ENCODE assay signal across 8 cellular contexts in the genomic region with DNA sequence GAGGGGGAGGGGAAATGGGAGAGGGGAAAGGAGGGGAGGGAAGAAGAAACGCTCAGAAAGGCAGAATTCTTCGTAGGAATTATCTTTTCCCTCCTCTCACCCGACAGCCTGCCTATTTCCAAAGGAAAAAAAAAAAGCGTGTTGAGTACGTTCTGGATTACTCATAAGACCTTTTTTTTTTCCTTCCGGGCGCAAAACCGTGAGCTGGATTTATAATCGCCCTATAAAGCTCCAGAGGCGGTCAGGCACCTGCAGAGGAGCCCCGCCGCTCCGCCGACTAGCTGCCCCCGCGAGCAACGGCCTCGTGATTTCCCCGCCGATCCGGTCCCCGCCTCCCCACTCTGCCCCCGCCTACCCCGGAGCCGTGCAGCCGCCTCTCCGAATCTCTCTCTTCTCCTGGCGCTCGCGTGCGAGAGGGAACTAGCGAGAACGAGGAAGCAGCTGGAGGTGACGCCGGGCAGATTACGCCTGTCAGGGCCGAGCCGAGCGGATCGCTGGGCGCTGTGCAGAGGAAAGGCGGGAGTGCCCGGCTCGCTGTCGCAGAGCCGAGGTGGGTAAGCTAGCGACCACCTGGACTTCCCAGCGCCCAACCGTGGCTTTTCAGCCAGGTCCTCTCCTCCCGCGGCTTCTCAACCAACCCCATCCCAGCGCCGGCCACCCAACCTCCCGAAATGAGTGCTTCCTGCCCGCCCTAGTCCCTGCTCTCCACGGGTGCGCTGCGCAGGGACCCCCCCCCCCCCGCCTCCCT. TPM values are rescaled to one million over a fixed set of nuclear protein-coding genes. Genes with fewer than 3 reads are reported as not detected.
DNase-seq lines count a peak whose midpoint lies in the region; ATAC-seq and TF ChIP-seq lines count a peak whose summit lies in the region.

A gene (plus strand): TSS at position 389 of the 748 bp plus-strand sequence. CDS start 1,705 bp downstream, outside the sequence.

- in situ Hi-C loops in brain microvascular endothelial cell (cut with HindIII; ENCODE audit: low pct_ligation_motif_present, low sequenced_read_pairs) = loop anchor here (25.0 kb wide), 1 partner anchor 404 kb away; no protein-coding TSS in a partner anchor

- peak in 4 of 7 experiments; percentile 34 to 60 (median 46) for DNase-seq in CD8-positive, alpha-beta T cell
- DNase-seq in H4 (ENCODE audit: low spot score) = peak; percentile 80
- DNase-seq in NCI-H1694 (lab: John Stamatoyannopoulos, UW) = peak; percentile 59
- DNase-seq in T-cell = peak in 13 of 34 experiments; percentile 22 to 51 (median 32)
- DNase-seq in brain microvascular endothelial cell = peak; percentile 56
- no peak for DNase-seq in immature natural killer cell
- DNase-seq in smooth muscle cell (lab: John Stamatoyannopoulos, UW; ENCODE audit: unreplicated experiment) = no peak

- H3K4me1 Mint-ChIP-seq in CD8-positive, alpha-beta T cell (ENCODE audit: low read depth) = peaks cover 56% of the 10 kb centered on the region
- H3K4me1 Mint-ChIP-seq in T-cell = peaks cover 66 to 76% (median 70%) of the 10 kb centered on the region in 3 donors
- peaks cover 51 to 60% of the 10 kb centered on the region in 2 donors for H3K4me1 Mint-ChIP-seq in immature natural killer cell

- POLR2A ChIA-PET in CD8-positive, alpha-beta T cell (lab: Charles Lee) = interaction anchor here (0.6 kb wide), 3 partner anchors 15 to 412 kb away, joined by 3 to 4 read pairs (median 4); no protein-coding TSS in a partner anchor
- POLR2A ChIA-PET in T-cell (lab: Charles Lee) = interaction anchor here (0.6 to 0.7 kb wide), 3 partner anchors 35 to 344 kb away, joined by 3 to 6 read pairs (median 5); no protein-coding TSS in a partner anchor

- no peaks in the 10 kb centered on the region for H3K79me2 ChIP-seq in smooth muscle cell (ENCODE audit: low read depth)

- CTCF ChIA-PET in CD8-positive, alpha-beta T cell (lab: Charles Lee) = interaction anchor here (0.7 to 7.7 kb wide), 20 partner anchors 8 to 618 kb away, joined by 3 to 149 read pairs (median 4); no protein-coding TSS in a partner anchor
- CTCF ChIA-PET in T-cell (lab: Charles Lee) = interaction anchor here (0.6 to 2.5 kb wide), 18 partner anchors 8 to 1288 kb away, joined by 3 to 7 read pairs (median 4); no protein-coding TSS in a partner anchor

- H3K36me3 Mint-ChIP-seq in CD8-positive, alpha-beta T cell = no peaks in the 10 kb centered on the region
- H3K36me3 Mint-ChIP-seq in T-cell = no peaks in the 10 kb centered on the region
- no peaks in the 10 kb centered on the region for H3K36me3 Mint-ChIP-seq in immature natural killer cell

- ATAC-seq in CD8-positive, alpha-beta T cell = peak; percentile 50
- ATAC-seq in T-cell (replicated peaks in 1 of 4) = peak; percentile 32 to 49 (median 45)
- ATAC-seq in HG02884 (IDR thresholded peaks at IDR 0.05; ENCODE audit: unreplicated experiment) = no peak

- no peak within 1 kb of the TSS for H3K27ac ChIP-seq in CD8-positive, alpha-beta T cell (ENCODE audit: low read depth, low read length)
- H3K27ac ChIP-seq in brain microvascular endothelial cell (no peak within 1 kb of the TSS), smooth muscle cell (ENCODE audit: low read depth) (no peak within 1 kb of the TSS)

- no peaks in the 10 kb centered on the region for H4K20me1 ChIP-seq in smooth muscle cell (ENCODE audit: low read depth)

- no peak within 1 kb of the TSS for H3K27ac Mint-ChIP-seq in CD8-positive, alpha-beta T cell
- H3K27ac Mint-ChIP-seq in T-cell (peak within 1 kb of the TSS in 1 of 2 donors; percentile 63), immature natural killer cell (peak within 1 kb of the TSS in 1 of 6 donors; percentile 52)

- H3K4me1 ChIP-seq in CD8-positive, alpha-beta T cell (ENCODE audit: insufficient read depth, low read length) = peaks cover 64% of the 10 kb centered on the region
- peaks cover 53% of the 10 kb centered on the region for H3K4me1 ChIP-seq in smooth muscle cell (ENCODE audit: low read depth)

- H3K9ac ChIP-seq in smooth muscle cell (ENCODE audit: low read depth) = no peak within 1 kb of the TSS

- 2% methylated on average over 46 of the region's 59 CpGs for WGBS in smooth muscle cell (ENCODE audit: low lambda C conversion rate)

- peak within 1 kb of the TSS; percentile 56 for H3K4me3 ChIP-seq in CD8-positive, alpha-beta T cell (ENCODE audit: low read depth, low read length)
- H3K4me3 ChIP-seq in brain microvascular endothelial cell (ENCODE audit: low read depth, low read length) (peak within 1 kb of the TSS; percentile 41), smooth muscle cell (peak within 1 kb of the TSS; percentile 43)

- peaks cover 75% of the 10 kb centered on the region for H3K27me3 Mint-ChIP-seq in CD8-positive, alpha-beta T cell (ENCODE audit: low read depth)
- H3K27me3 Mint-ChIP-seq in T-cell (peaks cover 69 to 89% of the 10 kb centered on the region in 2 donors), immature natural killer cell (ENCODE audit: low read depth in 3 of 3) (peaks cover 47 to 59% (median 55%) of the 10 kb centered on the region in 3 donors)

- H3F3A ChIP-seq in smooth muscle cell (ENCODE audit: low read depth) = no peaks in the 10 kb centered on the region

- peak within 1 kb of the TSS; percentile 59 for H3K4me3 Mint-ChIP-seq in CD8-positive, alpha-beta T cell
- H3K4me3 Mint-ChIP-seq in T-cell (peak within 1 kb of the TSS; percentile 66 to 87 (median 66)), immature natural killer cell (peak within 1 kb of the TSS; percentile 51 to 69 (median 60))

- no peaks in the 10 kb centered on the region for H3K9me3 Mint-ChIP-seq in CD8-positive, alpha-beta T cell
- H3K9me3 Mint-ChIP-seq in T-cell (no peaks in the 10 kb centered on the region), immature natural killer cell (no peaks in the 10 kb centered on the region)

- no peaks in the 10 kb centered on the region for H3K36me3 ChIP-seq in CD8-positive, alpha-beta T cell (ENCODE audit: insufficient read depth, low read length)
- H3K36me3 ChIP-seq in brain microvascular endothelial cell (replicated peaks) (no peaks in the 10 kb centered on the region), smooth muscle cell (ENCODE audit: low read depth) (no peaks in the 10 kb centered on the region)

- peaks cover 59% of the 10 kb centered on the region for H3K27me3 ChIP-seq in CD8-positive, alpha-beta T cell (ENCODE audit: insufficient read depth, low read length)
- H3K27me3 ChIP-seq in brain microvascular endothelial cell (replicated peaks) = peaks cover 78% of the 10 kb centered on the region
- H3K27me3 ChIP-seq in smooth muscle cell (ENCODE audit: low read depth) = peaks cover 89% of the 10 kb centered on the region

- TF ChIP-seq CTCF in CD8-positive, alpha-beta T cell (IDR thresholded peaks at IDR 0.05) = no peak
- TF ChIP-seq CTCF in brain microvascular endothelial cell (IDR thresholded peaks at IDR 0.05; ENCODE audit: low read depth, low read length, missing control alignments) (no peak), smooth muscle cell (IDR thresholded peaks at IDR 0.05; ENCODE audit: borderline replicate concordance, insufficient read depth, poor library complexity, severe bottlenecking) (no peak)

- no peaks in the 10 kb centered on the region for H3K9me3 ChIP-seq in CD8-positive, alpha-beta T cell (ENCODE audit: low read length)
- no peaks in the 10 kb centered on the region for H3K9me3 ChIP-seq in smooth muscle cell (replicated peaks; ENCODE audit: low read depth)

- no peak within 1 kb of the TSS for H2AFZ ChIP-seq in smooth muscle cell (ENCODE audit: low read depth)

- intact Hi-C loops in CD8-positive, alpha-beta T cell (cut with DNase I, micrococcal nuclease) = loop anchor here (1.0 to 10.0 kb wide), 6 partner anchors 45 to 1266 kb away; a partner anchor contains a TSS

- peak within 1 kb of the TSS; percentile 95 for H3K4me2 ChIP-seq in smooth muscle cell

RNA-seq across cellular contexts. Expression of the gene that starts here (rescaled TPM):
- not detected for total RNA-seq in CD8-positive, alpha-beta T cell
- 2.2 and 4.3 TPM in 2 replicates for total RNA-seq in H4 (2014; rRNA removed; shearing (Covaris generic))
- total RNA-seq in T-cell (under 1 TPM in 1 of 5 donors, not detected in 4; 0.09 TPM), smooth muscle cell (0.27 and 1.0 TPM in 2 replicates)
- polyA plus RNA-seq in immature natural killer cell (not detected), smooth muscle cell (0.11 TPM in 1 of 2 replicates, not detected in the other)

Comparison
In these comparisons a context has a peak if more than half of its experiments do, and no peak if none do; other contexts are left out.
1. Peak in DNase-seq, ATAC-seq and H3K4me3 ChIP-seq in CD8-positive, alpha-beta T cell; RNA of the gene not detected or under 1 TPM.
2. Peak in ATAC-seq in T-cell; RNA of the gene not detected or under 1 TPM.
3. DNase-seq: peak in H4 (single experiment), NCI-H1694 (single experiment) and brain microvascular endothelial cell (single experiment); none in immature natural killer cell (0 of 3) and smooth muscle cell (single experiment).
4. Peak in every context shown above with its lines, with median percentiles within 50 percentile points of each other: H3K4me3 ChIP-seq and H3K4me3 Mint-ChIP-seq.